Comparison of ENCODE assay signal across 32 cellular contexts in the genomic region with DNA sequence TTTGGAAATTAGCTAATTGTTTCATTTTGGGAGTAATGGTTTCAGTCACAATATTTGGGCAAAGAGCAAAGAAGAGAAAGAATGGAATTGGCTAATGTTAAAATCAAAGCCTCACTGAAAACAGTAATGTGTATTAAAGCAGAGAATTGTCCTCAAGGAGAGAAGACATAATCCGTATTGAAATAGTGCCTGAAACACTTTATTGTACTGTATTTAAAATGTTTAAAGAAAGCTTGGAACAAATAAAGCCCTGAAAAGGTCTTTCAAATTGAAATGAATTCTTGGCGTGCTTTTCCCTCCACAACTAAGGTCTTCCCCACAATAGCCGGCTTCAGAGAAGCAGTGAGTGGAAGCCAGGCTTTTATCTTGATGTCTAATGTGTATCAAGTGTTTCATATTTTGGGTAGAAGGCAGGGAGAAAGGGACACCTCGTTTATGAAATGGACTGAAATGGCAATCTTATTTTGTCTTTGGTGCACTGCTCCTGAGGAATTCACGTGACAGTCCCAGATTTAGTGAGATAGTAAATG.
"Had no signal": no experiment of that assay in that cellular context is flagged by ENCODE, and none has a peak within 500 bp of the region (broad histone marks: within the 10 kb centered on the region; RNA-seq: fewer than 3 reads in every experiment).

No MANE protein-coding gene starts in this region.

- H3K27me3 ChIP-seq: Peyer's patch had no signal

- DNase-seq: activated CD4-positive, alpha-beta T cell treated with anti-CD3 and anti-CD28 coated beads for 1 hour; activated CD4-positive, alpha-beta T cell treated with anti-CD3 and anti-CD28 coated beads, Interleukin-2, amount 10 ng/mL, durations not matched to agents 24 days and 14 days; activated CD4-positive, alpha-beta T cell treated with anti-CD3 and anti-CD28 coated beads, Interleukin-2, amount 50 U/mL, for 4 hours; activated CD4-positive, CD25-positive, alpha-beta regulatory T cell; activated CD8-positive, alpha-beta T cell treated with anti-CD3 and anti-CD28 coated beads for 36 hours; activated gamma-delta T cell; activated naive CD4-positive, alpha-beta T cell treated with Interleukin-2 at 50 U/mL for 16 hours; activated naive CD8-positive, alpha-beta T cell treated with anti-CD3 and anti-CD28 coated beads, Interleukin-2, amount 10 ng/mL, durations not matched to agents 7 days and 5 days; activated T-cell treated with anti-CD3 and anti-CD28 coated beads, Interleukin-2, amount 50 U/mL, for 24 hours; adrenal gland; caudate nucleus; NCI-H1105; NCI-H1417 treated with DMSO at 0.1 percent for 48 hours; NCI-H187 treated with DMSO at 0.1 percent for 48 hours; NCI-H2081 treated with DMSO at 0.1 percent for 48 hours; NCI-H2171; NCI-H510A; NCI-H526; NCI-H748 treated with DMSO at 0.1 percent for 48 hours; NK-92 treated with Interleukin-12 subunit alpha and Interleukin-12 subunit beta, amount 100 ng/mL, for 24 hours; PC-3; Peyer's patch; RPMI8226; SHP77 treated with DMSO at 0.1 percent for 48 hours; SK-N-SH had no signal

- H3K9me3 Mint-ChIP-seq: activated naive CD4-positive, alpha-beta T cell treated with anti-CD3 and anti-CD28 coated beads, Interleukin-2, amount 50 U/mL, for 24 hours; activated T-cell treated with anti-CD3 and anti-CD28 coated beads, Interleukin-2, amount 50 U/mL, for 24 hours; activated T-helper 2 cell treated with anti-CD3 and anti-CD28 coated beads, Interferon-gamma antibody, Interleukin-2, Interleukin-4, amounts not matched to agents 10 μg/mL and 5 μg/mL and 100 μg/mL, durations not matched to agents 14 hours and 24 hours and 36 hours had no signal

- H3K36me3 ChIP-seq: adrenal gland, Peyer's patch, SJSA1 had no signal

- H3K4me3 Mint-ChIP-seq: activated CD4-positive, alpha-beta T cell treated with anti-CD3 and anti-CD28 coated beads, Interleukin-2, amount 10 ng/mL, durations not matched to agents 24 days and 14 days; activated CD8-positive, alpha-beta T cell treated with anti-CD3 and anti-CD28 coated beads for 36 hours; activated naive CD4-positive, alpha-beta T cell treated with anti-CD3 and anti-CD28 coated beads, Interleukin-2, amount 50 U/mL, for 24 hours; activated naive CD8-positive, alpha-beta T cell treated with anti-CD3 and anti-CD28 coated beads, Interleukin-2, amount 10 ng/mL, durations not matched to agents 7 days and 5 days; activated T-cell treated with anti-CD3 and anti-CD28 coated beads, Interleukin-2, amount 50 U/mL, for 24 hours; brain; T-helper 1 cell treated with Interleukin-12 subunit alpha and Interleukin-12 subunit beta and Interleukin-4 antibody, amounts not matched to agents 30 μg/mL and 1 μg/mL, for 36 hours; T-helper 2 cell treated with Interferon-gamma antibody and Interleukin-4, amounts not matched to agents 5 μg/mL and 100 μg/mL, for 36 hours had no signal

- H3K36me3 Mint-ChIP-seq: activated naive CD4-positive, alpha-beta T cell treated with anti-CD3 and anti-CD28 coated beads, Interleukin-2, amount 50 U/mL, for 24 hours; activated naive CD8-positive, alpha-beta T cell treated with anti-CD3 and anti-CD28 coated beads, Interleukin-2, amount 10 ng/mL, durations not matched to agents 7 days and 5 days; brain had no signal

- H3K4me2 ChIP-seq: SK-N-SH had no signal

- H3K9me2 ChIP-seq: SK-N-SH had no signal

- H3K4me1 Mint-ChIP-seq: brain had no signal

- H3K4me1 ChIP-seq: adrenal gland, Peyer's patch, SJSA1 had no signal

- H3K9me3 ChIP-seq: adrenal gland, Peyer's patch, SK-N-SH had no signal

- H3K27ac Mint-ChIP-seq: activated CD4-positive, alpha-beta T cell treated with anti-CD3 and anti-CD28 coated beads, Interleukin-2, amount 10 ng/mL, durations not matched to agents 24 days and 14 days; activated CD8-positive, alpha-beta T cell treated with anti-CD3 and anti-CD28 coated beads for 36 hours; activated naive CD4-positive, alpha-beta T cell treated with anti-CD3 and anti-CD28 coated beads, Interleukin-2, amount 50 U/mL, for 24 hours; activated naive CD8-positive, alpha-beta T cell treated with anti-CD3 and anti-CD28 coated beads, Interleukin-2, amount 10 ng/mL, durations not matched to agents 7 days and 5 days; activated T-cell treated with anti-CD3 and anti-CD28 coated beads, Interleukin-2, amount 50 U/mL, for 24 hours; activated T-helper 2 cell treated with anti-CD3 and anti-CD28 coated beads, Interferon-gamma antibody, Interleukin-2, Interleukin-4, amounts not matched to agents 10 μg/mL and 5 μg/mL and 100 μg/mL, durations not matched to agents 14 hours and 24 hours and 36 hours; brain; T-helper 1 cell treated with Interleukin-12 subunit alpha and Interleukin-12 subunit beta and Interleukin-4 antibody, amounts not matched to agents 30 μg/mL and 1 μg/mL, for 36 hours; T-helper 2 cell treated with Interferon-gamma antibody and Interleukin-4, amounts not matched to agents 5 μg/mL and 100 μg/mL, for 36 hours had no signal

- H3K27ac ChIP-seq: adrenal gland, Peyer's patch, SJSA1, VCaP had no signal

- H3K9ac ChIP-seq: SK-N-SH had no signal

- ATAC-seq: activated CD8-positive, alpha-beta T cell treated with anti-CD3 and anti-CD28 coated beads for 36 hours; PC-3 had no signal

- H3K27me3 Mint-ChIP-seq: activated CD8-positive, alpha-beta T cell treated with anti-CD3 and anti-CD28 coated beads for 36 hours; activated naive CD4-positive, alpha-beta T cell treated with anti-CD3 and anti-CD28 coated beads, Interleukin-2, amount 50 U/mL, for 24 hours; activated naive CD8-positive, alpha-beta T cell treated with anti-CD3 and anti-CD28 coated beads, Interleukin-2, amount 10 ng/mL, durations not matched to agents 7 days and 5 days; activated T-cell treated with anti-CD3 and anti-CD28 coated beads, Interleukin-2, amount 50 U/mL, for 24 hours had no signal

- H3K4me3 ChIP-seq: adrenal gland, Peyer's patch, SJSA1 had no signal
